13 cellular contexts compared by ENCODE assay signal in genomic region chr6:142313284-142313683, GRCh38. TPM values are rescaled to one million over a fixed set of nuclear protein-coding genes. Genes with fewer than 3 reads are reported as not detected.
DNase-seq lines count a peak whose midpoint lies in the region; ATAC-seq, FAIRE-seq and TF ChIP-seq lines count a peak whose summit lies in the region.
"Had no signal": no experiment of that assay in that cellular context is flagged by ENCODE, and none has a peak within 500 bp of the region (broad histone marks: within the 10 kb centered on the region; RNA-seq: fewer than 3 reads in every experiment).

No MANE protein-coding gene starts in this region.

- no peaks in the 10 kb centered on the region for H3K27me3 Mint-ChIP-seq in MCF 10A (ENCODE audit: insufficient read depth, unreplicated experiment)

- POLR2A ChIA-PET in MCF 10A (lab: Yijun Ruan, JAX): interaction anchor here (0.6 to 3.0 kb wide), 9 partner anchors 9 to 144 kb away, joined by 3 to 48 read pairs (median 6); partner anchors contain the start of gene ADGRG6

- peaks cover 0 to 3% of the 10 kb centered on the region in 2 donors for H3K27me3 ChIP-seq in breast epithelium
- no peaks in the 10 kb centered on the region for H3K27me3 ChIP-seq in brain microvascular endothelial cell (replicated peaks)

- no peak for FAIRE-seq in D721Med (lab: Jason Lieb, UNC)

- H3K9me3 ChIP-seq in breast epithelium: no peaks in the 10 kb centered on the region
- H3K9me3 ChIP-seq: lower lobe of right lung had no signal

- no peak for TF ChIP-seq CTCF in MCF 10A (IDR thresholded peaks at IDR 0.05; ENCODE audit: unreplicated experiment)
- TF ChIP-seq CTCF in breast epithelium (IDR thresholded peaks at IDR 0.05): no peak
- TF ChIP-seq CTCF in brain microvascular endothelial cell (IDR thresholded peaks at IDR 0.05; ENCODE audit: low read depth, low read length, missing control alignments): no peak
- no peak for TF ChIP-seq CTCF in D721Med (IDR thresholded peaks at IDR 0.05; ENCODE audit: insufficient read depth, missing control alignments)

- DNase-seq in MCF 10A (ENCODE audit: unreplicated experiment) (peak; percentile 61), breast epithelium (ENCODE audit: low spot score in 2 of 2) (no peak), brain microvascular endothelial cell (peak; percentile 65), kidney glomerular epithelial cell (lab: John Stamatoyannopoulos, UW) (peak; percentile 84), D721Med (ENCODE audit: insufficient read length, low spot score) (no peak), NCI-H510A treated with DMSO at 0.1 percent for 48 hours (lab: John Stamatoyannopoulos, UW) (no peak)
- DNase-seq: hypothalamus; lower lobe of right lung; NCI-H2107; NK-92 treated with Interleukin-12 subunit alpha and Interleukin-12 subunit beta, amount 100 ng/mL, for 24 hours had no signal

- H3K4me3 Mint-ChIP-seq in MCF 10A (ENCODE audit: unreplicated experiment): peak overlapping the region; percentile 15

- H3K36me3 ChIP-seq in breast epithelium (no peaks in the 10 kb centered on the region), brain microvascular endothelial cell (replicated peaks) (no peaks in the 10 kb centered on the region)
- H3K36me3 ChIP-seq: lower lobe of right lung had no signal

- in situ Hi-C loops in brain microvascular endothelial cell (cut with HindIII; ENCODE audit: low pct_ligation_motif_present, low sequenced_read_pairs): no loop called here

- no peaks in the 10 kb centered on the region for H3K36me3 Mint-ChIP-seq in MCF 10A (ENCODE audit: insufficient read depth, unreplicated experiment)

- ATAC-seq in GM19328 (IDR thresholded peaks at IDR 0.05; ENCODE audit: unreplicated experiment): no peak
- no peak for ATAC-seq in GM19035 (IDR thresholded peaks at IDR 0.05; ENCODE audit: unreplicated experiment)
- ATAC-seq: activated CD4-positive, CD25-positive, alpha-beta regulatory T cell treated with anti-CD3 and anti-CD28 coated beads, Interleukin-2, amount 50 U/mL, for 24 hours had no signal

- no peak for TF ChIP-seq POLR2A in breast epithelium (IDR thresholded peaks at IDR 0.05)

- intact Hi-C loops in MCF 10A (cut with micrococcal nuclease): no loop called here
- intact Hi-C loops in breast epithelium (cut with DNase I; ENCODE audit: low total_unique reads): no loop called here

- CTCF ChIA-PET in MCF 10A (lab: Yijun Ruan, JAX): interaction anchor here (0.9 to 1.1 kb wide), 3 partner anchors 12 to 74 kb away, joined by 3 to 4 read pairs (median 3); no protein-coding TSS in a partner anchor

- peaks cover 11% of the 10 kb centered on the region for H3K4me1 Mint-ChIP-seq in MCF 10A (ENCODE audit: insufficient read depth, unreplicated experiment)

- H3K4me3 ChIP-seq in breast epithelium: no peak overlapping the region
- no peak overlapping the region for H3K4me3 ChIP-seq in brain microvascular endothelial cell (ENCODE audit: low read depth, low read length)
- H3K4me3 ChIP-seq: lower lobe of right lung had no signal

- no peaks in the 10 kb centered on the region for H3K4me1 ChIP-seq in breast epithelium

- H3K9me3 Mint-ChIP-seq in MCF 10A (ENCODE audit: unreplicated experiment): no peaks in the 10 kb centered on the region

- peak overlapping the region; percentile 57 for H3K27ac Mint-ChIP-seq in MCF 10A (ENCODE audit: low read depth, unreplicated experiment)

- no TSS peak for BruUV-seq in MCF 10A (replicated peaks; lab: Mats Ljungman, UMichigan)

- no peak overlapping the region for H3K27ac ChIP-seq in breast epithelium
- no peak overlapping the region for H3K27ac ChIP-seq in brain microvascular endothelial cell
- H3K27ac ChIP-seq: lower lobe of right lung had no signal

RNA-seq across cellular contexts. Expression of gene ADGRG6, which starts 11.5 kb away (rescaled TPM):
- total RNA-seq in MCF 10A (2022): 28.8 and 44.2 TPM in 2 replicates
- 10 to 100 TPM in 2 of 3 donors, 1 to 10 TPM in 1; 8.2 to 29.6 (median 28.5) TPM for total RNA-seq in breast epithelium

Comparison
In these comparisons a context has a peak if more than half of its experiments do, and no peak if none do; other contexts are left out.
1. DNase-seq: peak in MCF 10A (single experiment), brain microvascular endothelial cell (single experiment) and kidney glomerular epithelial cell (single experiment); none in breast epithelium (0 of 2), D721Med (single experiment) and NCI-H510A treated with DMSO at 0.1 percent for 48 hours (single experiment).